39 cellular contexts compared by ENCODE assay signal in the genomic region with DNA sequence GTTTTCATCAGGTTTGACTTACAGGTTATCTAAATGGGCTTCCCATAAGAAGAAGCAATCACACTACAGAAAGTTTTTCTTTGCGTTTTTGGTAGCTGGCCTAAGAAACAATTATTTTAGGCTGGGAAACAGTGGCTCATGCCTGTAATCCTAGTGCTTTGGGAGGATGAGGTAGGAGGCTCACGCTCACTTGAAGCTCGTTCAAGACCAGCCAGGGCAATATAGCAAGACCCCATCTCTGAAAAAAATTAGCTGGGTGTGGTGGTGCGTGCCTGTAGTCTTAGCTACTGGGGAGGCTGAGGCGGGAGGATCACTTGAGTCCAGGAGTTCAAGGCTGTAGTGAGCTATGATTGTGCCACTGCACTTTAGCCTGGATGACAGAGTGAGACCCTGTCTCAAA. TPM values are rescaled to one million over a fixed set of nuclear protein-coding genes. Genes with fewer than 3 reads are reported as not detected.
"Had no signal": no experiment of that assay in that cellular context is flagged by ENCODE, and none has a peak within 500 bp of the region (broad histone marks: within the 10 kb centered on the region; RNA-seq: fewer than 3 reads in every experiment).

No MANE protein-coding gene starts in this region.

- DNase-seq: activated B cell treated with CpG ODN at 0.5 μM for 24 hours; activated CD4-positive, alpha-beta memory T cell treated with anti-CD3 and anti-CD28 coated beads for 36 hours; activated CD4-positive, alpha-beta T cell treated with anti-CD3 and anti-CD28 coated beads for 4 hours; activated CD4-positive, alpha-beta T cell treated with anti-CD3 and anti-CD28 coated beads, Interleukin-2, amount 10 ng/mL, durations not matched to agents 24 days and 14 days; activated CD4-positive, alpha-beta T cell treated with anti-CD3 and anti-CD28 coated beads, Interleukin-2, amount 50 U/mL, for 1 hour; activated CD4-positive, alpha-beta T cell treated with anti-CD3 and anti-CD28 coated beads, Interleukin-2, amount 50 U/mL, for 4 hours; activated CD4-positive, CD25-positive, alpha-beta regulatory T cell treated with anti-CD3 and anti-CD28 coated beads, Interleukin-2, amount 50 U/mL, for 72 hours; activated CD8-positive, alpha-beta memory T cell treated with anti-CD3 and anti-CD28 coated beads, Interleukin-2, amount 50 U/mL, for 4 hours; activated CD8-positive, alpha-beta T cell treated with anti-CD3 and anti-CD28 coated beads for 36 hours; activated effector memory CD4-positive, alpha-beta T cell treated with anti-CD3 and anti-CD28 coated beads, Interleukin-2, amount 50 U/mL, for 16 hours; activated gamma-delta T cell treated with Interleukin-2 at 50 U/mL for 16 hours; activated naive CD4-positive, alpha-beta T cell; activated naive CD4-positive, alpha-beta T cell treated with anti-CD3 and anti-CD28 coated beads for 36 hours; activated naive CD4-positive, alpha-beta T cell treated with anti-CD3 and anti-CD28 coated beads, Interleukin-2, amount 50 U/mL, for 16 hours; activated naive CD8-positive, alpha-beta T cell treated with anti-CD3 and anti-CD28 coated beads, Interleukin-2, amount 10 ng/mL, durations not matched to agents 7 days and 5 days; activated naive CD8-positive, alpha-beta T cell treated with anti-CD3 and anti-CD28 coated beads, Interleukin-2, amount 50 U/mL, for 24 hours; activated T-cell treated with anti-CD3 and anti-CD28 coated beads for 4 hours; activated T-cell treated with anti-CD3 and anti-CD28 coated beads, Interleukin-2, amount 50 U/mL, for 1 hour; activated T-cell treated with anti-CD3 and anti-CD28 coated beads, Interleukin-2, amount 50 U/mL, for 4 hours; activated T-cell treated with anti-CD3 and anti-CD28 coated beads, Interleukin-2, amount 50 U/mL, for 72 hours; amygdala; anterior cingulate cortex; caudate nucleus; cerebellar nuclear complex; T-helper 2 cell; T-helper 9 cell had no signal

- H3K4me3 ChIP-seq: ascending aorta, cardiac muscle cell had no signal

- H3K27ac Mint-ChIP-seq: activated B cell treated with CpG ODN at 0.5 μM for 24 hours; activated CD4-positive, alpha-beta memory T cell treated with anti-CD3 and anti-CD28 coated beads for 36 hours; activated CD4-positive, alpha-beta T cell treated with anti-CD3 and anti-CD28 coated beads, Interleukin-2, amount 10 ng/mL, durations not matched to agents 24 days and 14 days; activated CD8-positive, alpha-beta T cell treated with anti-CD3 and anti-CD28 coated beads for 36 hours; activated naive CD4-positive, alpha-beta T cell treated with anti-CD3 and anti-CD28 coated beads for 36 hours; activated naive CD4-positive, alpha-beta T cell treated with anti-CD3 and anti-CD28 coated beads, Interleukin-2, amount 50 U/mL, for 72 hours; activated naive CD8-positive, alpha-beta T cell treated with anti-CD3 and anti-CD28 coated beads, Interleukin-2, amount 10 ng/mL, durations not matched to agents 7 days and 5 days; activated naive CD8-positive, alpha-beta T cell treated with anti-CD3 and anti-CD28 coated beads, Interleukin-2, amount 50 U/mL, for 24 hours; activated T-cell treated with anti-CD3 and anti-CD28 coated beads, Interleukin-2, amount 50 U/mL, for 72 hours; activated T-helper 1 cell treated with anti-CD3 and anti-CD28 coated beads, Interleukin-12 subunit alpha, Interleukin-12 subunit beta, Interleukin-2, Interleukin-4 antibody, amounts not matched to agents 30 ng/mL and 10 ng/mL and 1 ng/mL, durations not matched to agents 14 hours and 24 hours and 36 hours; activated T-helper 17 cell treated with anti-CD3 and anti-CD28 coated beads, Interleukin-2, amount 50 U/mL, for 72 hours; brain; T-helper 1 cell treated with Interleukin-12 subunit alpha and Interleukin-12 subunit beta and Interleukin-4 antibody, amounts not matched to agents 30 μg/mL and 1 μg/mL, for 36 hours; T-helper 2 cell treated with Interferon-gamma antibody and Interleukin-4, amounts not matched to agents 5 μg/mL and 100 μg/mL, for 36 hours had no signal

- FAIRE-seq: bronchial epithelial cell had no signal

- H3K27me3 ChIP-seq: ascending aorta, cardiac muscle cell had no signal

- H3K4me1 Mint-ChIP-seq: activated B cell treated with CpG ODN at 0.5 μM for 24 hours; activated CD4-positive, alpha-beta T cell treated with anti-CD3 and anti-CD28 coated beads, Interleukin-2, amount 10 ng/mL, durations not matched to agents 24 days and 14 days; activated naive CD8-positive, alpha-beta T cell treated with anti-CD3 and anti-CD28 coated beads, Interleukin-2, amount 10 ng/mL, durations not matched to agents 7 days and 5 days; activated naive CD8-positive, alpha-beta T cell treated with anti-CD3 and anti-CD28 coated beads, Interleukin-2, amount 50 U/mL, for 24 hours; activated T-helper 17 cell treated with anti-CD3 and anti-CD28 coated beads, Interleukin-2, amount 50 U/mL, for 72 hours; brain; central memory CD8-positive, alpha-beta T cell had no signal

- H3K4me1 ChIP-seq: ascending aorta had no signal

- H3K4me3 Mint-ChIP-seq: activated B cell treated with CpG ODN at 0.5 μM for 24 hours; activated CD4-positive, alpha-beta memory T cell treated with anti-CD3 and anti-CD28 coated beads for 36 hours; activated CD4-positive, alpha-beta T cell treated with anti-CD3 and anti-CD28 coated beads, Interleukin-2, amount 10 ng/mL, durations not matched to agents 24 days and 14 days; activated CD8-positive, alpha-beta T cell treated with anti-CD3 and anti-CD28 coated beads for 36 hours; activated naive CD4-positive, alpha-beta T cell treated with anti-CD3 and anti-CD28 coated beads for 36 hours; activated naive CD8-positive, alpha-beta T cell treated with anti-CD3 and anti-CD28 coated beads, Interleukin-2, amount 10 ng/mL, durations not matched to agents 7 days and 5 days; activated naive CD8-positive, alpha-beta T cell treated with anti-CD3 and anti-CD28 coated beads, Interleukin-2, amount 50 U/mL, for 24 hours; activated T-cell treated with anti-CD3 and anti-CD28 coated beads, Interleukin-2, amount 50 U/mL, for 4 hours; activated T-cell treated with anti-CD3 and anti-CD28 coated beads, Interleukin-2, amount 50 U/mL, for 72 hours; activated T-helper 1 cell treated with anti-CD3 and anti-CD28 coated beads, Interleukin-12 subunit alpha, Interleukin-12 subunit beta, Interleukin-2, Interleukin-4 antibody, amounts not matched to agents 30 ng/mL and 10 ng/mL and 1 ng/mL, durations not matched to agents 14 hours and 24 hours and 36 hours; activated T-helper 17 cell treated with anti-CD3 and anti-CD28 coated beads, Interleukin-2, amount 50 U/mL, for 72 hours; brain; central memory CD8-positive, alpha-beta T cell; T-helper 1 cell treated with Interleukin-12 subunit alpha and Interleukin-12 subunit beta and Interleukin-4 antibody, amounts not matched to agents 30 μg/mL and 1 μg/mL, for 36 hours; T-helper 2 cell treated with Interferon-gamma antibody and Interleukin-4, amounts not matched to agents 5 μg/mL and 100 μg/mL, for 36 hours had no signal

- H3K36me3 Mint-ChIP-seq: brain had no signal

- H3K27ac ChIP-seq: ascending aorta, cardiac muscle cell, VCaP had no signal

- H3K27me3 Mint-ChIP-seq: activated CD4-positive, alpha-beta T cell treated with anti-CD3 and anti-CD28 coated beads, Interleukin-2, amount 10 ng/mL, durations not matched to agents 24 days and 14 days; activated naive CD8-positive, alpha-beta T cell treated with anti-CD3 and anti-CD28 coated beads, Interleukin-2, amount 50 U/mL, for 24 hours had no signal

- ATAC-seq: activated CD8-positive, alpha-beta T cell treated with anti-CD3 and anti-CD28 coated beads for 36 hours; activated naive CD4-positive, alpha-beta T cell treated with anti-CD3 and anti-CD28 coated beads, Interleukin-2, amount 50 U/mL, for 72 hours; activated naive CD8-positive, alpha-beta T cell treated with anti-CD3 and anti-CD28 coated beads, Interleukin-2, amount 50 U/mL, for 24 hours; activated T-cell treated with anti-CD3 and anti-CD28 coated beads, Interleukin-2, amount 50 U/mL, for 4 hours; activated T-cell treated with anti-CD3 and anti-CD28 coated beads, Interleukin-2, amount 50 U/mL, for 72 hours; activated T-helper 17 cell treated with anti-CD3 and anti-CD28 coated beads, Interleukin-2, amount 50 U/mL, for 72 hours had no signal

- H3K36me3 ChIP-seq: ascending aorta, cardiac muscle cell had no signal

RNA-seq across cellular contexts. Expression of gene REN, which starts 1.6 kb away (rescaled TPM):
- total RNA-seq: activated B cell treated with CpG ODN at 0.5 μM for 24 hours; activated CD4-positive, alpha-beta memory T cell treated with anti-CD3 and anti-CD28 coated beads for 36 hours; activated CD4-positive, alpha-beta T cell treated with anti-CD3 and anti-CD28 coated beads, Interleukin-2, amount 10 ng/mL, durations not matched to agents 24 days and 14 days; activated CD8-positive, alpha-beta memory T cell treated with anti-CD3 and anti-CD28 coated beads for 36 hours; activated CD8-positive, alpha-beta T cell treated with anti-CD3 and anti-CD28 coated beads for 36 hours; activated naive CD4-positive, alpha-beta T cell treated with anti-CD3 and anti-CD28 coated beads for 36 hours; activated naive CD4-positive, alpha-beta T cell treated with anti-CD3 and anti-CD28 coated beads, Interleukin-2, amount 50 U/mL, for 72 hours; activated naive CD8-positive, alpha-beta T cell treated with anti-CD3 and anti-CD28 coated beads, Interleukin-2, amount 10 ng/mL, durations not matched to agents 7 days and 5 days; activated T-cell treated with anti-CD3 and anti-CD28 coated beads, Interleukin-2, amount 50 U/mL, for 4 hours; activated T-cell treated with anti-CD3 and anti-CD28 coated beads, Interleukin-2, amount 50 U/mL, for 72 hours; activated T-helper 1 cell treated with anti-CD3 and anti-CD28 coated beads, Interleukin-12 subunit alpha, Interleukin-12 subunit beta, Interleukin-2, Interleukin-4 antibody, amounts not matched to agents 30 ng/mL and 10 ng/mL and 1 ng/mL, durations not matched to agents 14 hours and 24 hours and 36 hours; activated T-helper 17 cell treated with anti-CD3 and anti-CD28 coated beads, Interleukin-2, amount 50 U/mL, for 72 hours; ascending aorta; cardiac muscle cell; chondrocyte had no signal

RNA-seq across cellular contexts. Expression of gene ETNK2, which starts 15.9 kb away (rescaled TPM):
- total RNA-seq: activated CD4-positive, alpha-beta T cell treated with anti-CD3 and anti-CD28 coated beads, Interleukin-2, amount 10 ng/mL, durations not matched to agents 24 days and 14 days had no signal

RNA-seq across cellular contexts. Expression of gene KISS1, which starts 28.6 kb away (rescaled TPM):
- total RNA-seq: activated B cell treated with CpG ODN at 0.5 μM for 24 hours; activated CD4-positive, alpha-beta memory T cell treated with anti-CD3 and anti-CD28 coated beads for 36 hours; activated CD4-positive, alpha-beta T cell treated with anti-CD3 and anti-CD28 coated beads, Interleukin-2, amount 10 ng/mL, durations not matched to agents 24 days and 14 days; activated CD8-positive, alpha-beta memory T cell treated with anti-CD3 and anti-CD28 coated beads for 36 hours; activated CD8-positive, alpha-beta T cell treated with anti-CD3 and anti-CD28 coated beads for 36 hours; activated naive CD4-positive, alpha-beta T cell treated with anti-CD3 and anti-CD28 coated beads for 36 hours; activated naive CD8-positive, alpha-beta T cell treated with anti-CD3 and anti-CD28 coated beads, Interleukin-2, amount 10 ng/mL, durations not matched to agents 7 days and 5 days; activated T-cell treated with anti-CD3 and anti-CD28 coated beads, Interleukin-2, amount 50 U/mL, for 4 hours; activated T-cell treated with anti-CD3 and anti-CD28 coated beads, Interleukin-2, amount 50 U/mL, for 72 hours; activated T-helper 1 cell treated with anti-CD3 and anti-CD28 coated beads, Interleukin-12 subunit alpha, Interleukin-12 subunit beta, Interleukin-2, Interleukin-4 antibody, amounts not matched to agents 30 ng/mL and 10 ng/mL and 1 ng/mL, durations not matched to agents 14 hours and 24 hours and 36 hours; activated T-helper 17 cell treated with anti-CD3 and anti-CD28 coated beads, Interleukin-2, amount 50 U/mL, for 72 hours; ascending aorta; bronchial epithelial cell had no signal

RNA-seq across cellular contexts. Expression of gene GOLT1A, which starts 46.1 kb away (rescaled TPM):
- total RNA-seq: activated B cell treated with CpG ODN at 0.5 μM for 24 hours; activated CD4-positive, alpha-beta T cell treated with anti-CD3 and anti-CD28 coated beads, Interleukin-2, amount 10 ng/mL, durations not matched to agents 24 days and 14 days; activated CD8-positive, alpha-beta memory T cell treated with anti-CD3 and anti-CD28 coated beads for 36 hours; activated CD8-positive, alpha-beta T cell treated with anti-CD3 and anti-CD28 coated beads for 36 hours; activated naive CD4-positive, alpha-beta T cell treated with anti-CD3 and anti-CD28 coated beads for 36 hours; activated naive CD8-positive, alpha-beta T cell treated with anti-CD3 and anti-CD28 coated beads, Interleukin-2, amount 10 ng/mL, durations not matched to agents 7 days and 5 days; activated T-cell treated with anti-CD3 and anti-CD28 coated beads, Interleukin-2, amount 50 U/mL, for 4 hours; activated T-helper 1 cell treated with anti-CD3 and anti-CD28 coated beads, Interleukin-12 subunit alpha, Interleukin-12 subunit beta, Interleukin-2, Interleukin-4 antibody, amounts not matched to agents 30 ng/mL and 10 ng/mL and 1 ng/mL, durations not matched to agents 14 hours and 24 hours and 36 hours; ascending aorta; chondrocyte had no signal
